ENCODE assay signal across 8 cellular contexts in the genomic region with DNA sequence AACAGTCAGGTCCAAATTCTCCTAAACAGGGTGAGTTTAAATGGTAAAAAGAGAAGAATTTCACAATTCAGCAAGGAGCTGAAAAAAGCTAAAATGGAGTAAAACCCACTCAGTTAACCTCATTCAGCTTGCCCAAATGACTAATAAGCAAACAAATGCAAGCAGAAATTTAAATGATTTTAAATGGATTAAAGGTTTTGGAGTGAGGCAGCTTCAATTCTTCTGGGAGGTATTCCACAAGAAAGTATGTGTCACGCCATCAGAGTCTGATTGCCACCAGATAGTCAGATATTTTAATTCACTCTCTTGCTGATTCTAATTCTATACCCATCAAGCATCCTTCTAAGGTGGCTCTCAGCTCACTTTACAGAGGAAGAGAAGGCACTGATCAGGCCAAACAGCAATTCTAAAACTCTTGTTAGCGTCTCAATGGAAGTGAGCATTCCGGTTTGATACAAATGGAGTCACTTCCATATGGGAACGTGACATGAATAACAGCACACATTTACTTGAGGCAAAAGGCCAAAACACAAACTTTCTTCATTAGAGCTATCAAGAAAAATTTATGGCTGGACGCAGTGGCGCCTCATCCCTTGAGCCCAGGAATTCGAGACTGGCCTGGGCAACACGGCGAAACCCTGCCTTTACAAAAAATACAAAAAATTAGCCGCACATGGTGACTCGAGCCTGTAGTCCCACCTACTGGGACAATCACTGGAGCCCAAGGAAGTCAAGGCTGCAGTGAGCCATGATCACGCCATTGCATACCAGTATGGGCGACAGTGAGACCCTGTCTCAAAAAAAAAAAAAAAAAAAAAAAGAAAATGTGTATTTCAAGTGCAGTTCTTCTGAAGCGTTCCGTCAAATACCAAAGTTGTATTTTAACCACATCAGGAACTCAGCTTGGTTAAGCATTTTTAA. TPM values are rescaled to one million over a fixed set of nuclear protein-coding genes. Genes with fewer than 3 reads are reported as not detected.
DNase-seq lines count a peak whose midpoint lies in the region; ATAC-seq and TF ChIP-seq lines count a peak whose summit lies in the region.

No MANE protein-coding gene starts in this region.

- H3K9me3 ChIP-seq in HUES48 (ENCODE audit: control insufficient read depth, insufficient read depth, low read length), result no peaks in the 10 kb centered on the region
- no peaks in the 10 kb centered on the region for H3K9me3 ChIP-seq in mucosa of rectum (ENCODE audit: control insufficient read depth in 2 of 2, low read length in 2 of 2)

- peak overlapping the region; percentile 99 for H3K4me3 ChIP-seq in HUES48 (ENCODE audit: low read depth, low read length)
- H3K4me3 ChIP-seq in mucosa of rectum (ENCODE audit: low read length in 2 of 2), result peak overlapping the region; percentile 78 to 88

- POLR2A ChIA-PET in MCF 10A (lab: Yijun Ruan, JAX), result interaction anchor here (0.6 to 6.4 kb wide), 33 partner anchors 12 to 934 kb away, joined by 3 to 79 read pairs (median 5); partner anchors contain the start of genes ZNF354A and ZNF354B

- no peak for ATAC-seq in HG02678 (IDR thresholded peaks at IDR 0.05; ENCODE audit: unreplicated experiment)

- DNase-seq in ACHN, result peak; percentile 13
- peak; percentile 31 for DNase-seq in MCF 10A (ENCODE audit: unreplicated experiment)
- no peak for DNase-seq in superior temporal gyrus (ENCODE audit: extremely low spot score)
- DNase-seq in activated CD4-positive, alpha-beta T cell treated with anti-CD3 and anti-CD28 coated beads for 1 hour, result no peak
- DNase-seq in NCI-H82 (lab: John Stamatoyannopoulos, UW), result no peak

- in situ Hi-C loops in ACHN (cut with HindIII; ENCODE audit: low pct_ligation_motif_present, low pct_unique_long_range_greater_than_20kb, low sequenced_read_pairs), result no loop called here

- BruUV-seq in MCF 10A (replicated peaks; lab: Mats Ljungman, UMichigan), result no TSS peak

- no peaks in the 10 kb centered on the region for H3K9me3 Mint-ChIP-seq in MCF 10A (ENCODE audit: unreplicated experiment)

- H3K27ac ChIP-seq in HUES48 (ENCODE audit: low read depth, low read length) (peak overlapping the region; percentile 9), mucosa of rectum (ENCODE audit: low read depth in 2 of 2, low read length in 2 of 2) (no peak overlapping the region)

- CTCF ChIA-PET in MCF 10A (lab: Yijun Ruan, JAX), result interaction anchor here (0.6 to 2.6 kb wide), 16 partner anchors 15 to 1185 kb away, joined by 3 to 9 read pairs (median 4); partner anchors contain the start of gene ZNF354A

- H3K4me1 ChIP-seq in HUES48 (ENCODE audit: control insufficient read depth, insufficient read depth, low read length) (peaks cover 27% of the 10 kb centered on the region), mucosa of rectum (ENCODE audit: control insufficient read depth in 2 of 2, insufficient read depth in 2 of 2, low read length in 2 of 2) (peaks cover 15 to 19% of the 10 kb centered on the region in 2 donors)

- H3K27me3 Mint-ChIP-seq in MCF 10A (ENCODE audit: insufficient read depth, unreplicated experiment), result no peaks in the 10 kb centered on the region

- H3K4me1 Mint-ChIP-seq in MCF 10A (ENCODE audit: insufficient read depth, unreplicated experiment), result peaks cover 23% of the 10 kb centered on the region

- intact Hi-C loops in MCF 10A (cut with micrococcal nuclease), result loop anchor here (5.0 to 10.0 kb wide), 4 partner anchors 212 to 930 kb away; partner anchors contain the start of genes NHP2 and RUFY1

- no peak for TF ChIP-seq CTCF in MCF 10A (IDR thresholded peaks at IDR 0.05; ENCODE audit: unreplicated experiment)

- H3K36me3 Mint-ChIP-seq in MCF 10A (ENCODE audit: insufficient read depth, unreplicated experiment), result peaks cover 40% of the 10 kb centered on the region

- peaks cover 33% of the 10 kb centered on the region for H3K36me3 ChIP-seq in HUES48 (ENCODE audit: control insufficient read depth, insufficient read depth, low read length)
- H3K36me3 ChIP-seq in mucosa of rectum (ENCODE audit: control insufficient read depth in 2 of 2, insufficient read depth in 2 of 2, low read length in 2 of 2), result peaks cover 26 to 27% of the 10 kb centered on the region in 2 donors

- H3K9ac ChIP-seq in HUES48 (ENCODE audit: low read depth, low read length), result peak overlapping the region; percentile 8
- H3K9ac ChIP-seq in mucosa of rectum (ENCODE audit: low read depth in 1 of 2, low read length in 2 of 2), result no peak overlapping the region

- H3K27ac Mint-ChIP-seq in MCF 10A (ENCODE audit: low read depth, unreplicated experiment), result peak overlapping the region; percentile 100

- peak overlapping the region; percentile 88 for H3K4me3 Mint-ChIP-seq in MCF 10A (ENCODE audit: unreplicated experiment)

- H3K27me3 ChIP-seq in HUES48 (ENCODE audit: control insufficient read depth, insufficient read depth, low read length) (no peaks in the 10 kb centered on the region; the same call in 1 of the 2 replicates), mucosa of rectum (ENCODE audit: control insufficient read depth in 2 of 2, insufficient read depth in 2 of 2, low read length in 2 of 2) (no peaks in the 10 kb centered on the region)

RNA-seq across cellular contexts. Expression of gene CLK4, which starts 2.0 kb away (rescaled TPM):
- 49.3 and 51.7 TPM in 2 replicates for total RNA-seq in MCF 10A (2022)

RNA-seq across cellular contexts. Expression of gene COL23A1, which starts 34.7 kb away (rescaled TPM):
- total RNA-seq in MCF 10A (2022), result 0.10 TPM in 1 of 2 replicates, not detected in the other

Comparison
In these comparisons a context has a peak if more than half of its experiments do, and no peak if none do; other contexts are left out.
1. DNase-seq: peak in ACHN (single experiment) and MCF 10A (single experiment); none in superior temporal gyrus (single experiment), activated CD4-positive, alpha-beta T cell treated with anti-CD3 and anti-CD28 coated beads for 1 hour (single experiment) and NCI-H82 (single experiment).